In the genomic region with DNA sequence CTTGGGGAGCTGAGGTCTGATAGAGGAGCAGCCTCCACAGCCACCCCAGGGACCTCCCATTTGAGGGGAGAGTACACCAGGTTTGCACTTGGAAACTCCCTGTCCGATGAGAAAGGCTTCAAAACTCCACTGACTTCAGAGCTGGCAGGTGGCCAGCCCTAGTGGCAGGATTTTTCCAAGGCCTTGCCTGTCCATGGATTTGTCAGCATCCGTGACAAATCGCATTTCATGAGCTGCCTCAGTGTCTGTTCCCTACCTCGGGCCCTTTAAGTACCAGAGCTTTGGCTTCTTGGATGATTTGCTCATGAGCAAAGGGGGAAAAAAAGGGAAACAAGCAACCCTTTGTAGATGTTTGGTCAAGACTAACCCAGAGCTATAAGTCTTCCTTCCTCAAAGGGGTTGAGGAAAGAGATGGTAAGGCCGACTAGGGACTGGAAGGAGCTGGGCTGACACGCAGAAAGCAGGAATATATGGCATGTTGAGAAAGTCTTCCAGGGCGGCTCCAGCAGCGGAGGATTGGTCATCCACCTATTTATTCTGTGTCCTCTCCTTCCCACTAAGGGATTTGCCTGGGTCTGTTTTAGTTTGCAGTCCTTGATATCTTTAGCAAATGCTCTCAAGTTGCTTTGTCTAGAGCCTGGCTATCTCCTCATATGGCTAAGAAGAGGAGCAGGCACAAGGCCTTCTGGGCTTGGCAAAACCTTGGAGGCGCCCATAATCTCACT, we compare ENCODE assay signal across 8 cellular contexts. TPM values are rescaled to one million over a fixed set of nuclear protein-coding genes. Genes with fewer than 3 reads are reported as not detected.
A peak's percentile ranks its signal among the peaks of the same experiment; 100 is the strongest.
DNase-seq lines count a peak whose midpoint lies in the region; ATAC-seq and TF ChIP-seq lines count a peak whose summit lies in the region.

No MANE protein-coding gene starts in this region.

- peaks cover 0 to 23% (median 0%) of the 10 kb centered on the region in 7 donors for H3K27me3 ChIP-seq in spleen (replicated peaks in 1 of 7)

- no peak overlapping the region for H3K27ac Mint-ChIP-seq in activated CD4-positive, alpha-beta T cell treated with anti-CD3 and anti-CD28 coated beads, Interleukin-2, amount 10 ng/mL, durations not matched to agents 24 days and 14 days

- H3K27me3 Mint-ChIP-seq in activated CD4-positive, alpha-beta T cell treated with anti-CD3 and anti-CD28 coated beads, Interleukin-2, amount 10 ng/mL, durations not matched to agents 24 days and 14 days = peaks cover 25% of the 10 kb centered on the region

- H3K27ac ChIP-seq in spleen = peak overlapping the region in 7 of 8 donors; percentile 49 to 77 (median 62)

- H3K4me1 Mint-ChIP-seq in activated CD4-positive, alpha-beta T cell treated with anti-CD3 and anti-CD28 coated beads, Interleukin-2, amount 10 ng/mL, durations not matched to agents 24 days and 14 days = peaks cover 9% of the 10 kb centered on the region

- TF ChIP-seq CTCF in AG10803 (conservative IDR thresholded peaks at IDR 0.05; ENCODE audit: low read length) (peak; percentile 60), spleen (IDR thresholded peaks at IDR 0.05 in 8 of 11, conservative IDR thresholded peaks at IDR 0.05 in 3 of 11) (peak in 10 of 11 experiments; percentile 25 to 61 (median 48))

- H3K36me3 ChIP-seq in spleen = no peaks in the 10 kb centered on the region

- H3K4me3 Mint-ChIP-seq in activated CD4-positive, alpha-beta T cell treated with anti-CD3 and anti-CD28 coated beads, Interleukin-2, amount 10 ng/mL, durations not matched to agents 24 days and 14 days = no peak overlapping the region

- H3K4me1 ChIP-seq in spleen = peaks cover 14 to 60% (median 42%) of the 10 kb centered on the region in 6 donors

- H3K36me3 Mint-ChIP-seq in activated CD4-positive, alpha-beta T cell treated with anti-CD3 and anti-CD28 coated beads, Interleukin-2, amount 10 ng/mL, durations not matched to agents 24 days and 14 days (ENCODE audit: low read depth) = peaks cover 3% of the 10 kb centered on the region

- DNase-seq in AG10803 (ENCODE audit: low read depth) = peak; percentile 97
- DNase-seq in Kasumi-1 (lab: John Stamatoyannopoulos, UW) = peak; percentile 82 to 91
- DNase-seq in astrocyte of the hippocampus (ENCODE audit: low read depth, low spot score) = peak; percentile 98
- peak; percentile 77 for DNase-seq in inferior parietal cortex (ENCODE audit: extremely low spot score)
- DNase-seq in spleen = no peak
- DNase-seq in stimulated activated CD4-positive, alpha-beta T cell treated with anti-CD3 and anti-CD28 coated beads, Interleukin-4, amount 100 ng/mL, for 24 hours = no peak
- DNase-seq in activated CD4-positive, alpha-beta T cell treated with anti-CD3 and anti-CD28 coated beads, Interleukin-2, amount 10 ng/mL, durations not matched to agents 24 days and 14 days = no peak

- ATAC-seq in HG03139 (IDR thresholded peaks at IDR 0.05; ENCODE audit: unreplicated experiment) = no peak

- intact Hi-C loops in spleen (cut with DNase I; ENCODE audit: low total_unique reads) = no loop called here
- intact Hi-C loops in activated CD4-positive, alpha-beta T cell treated with anti-CD3 and anti-CD28 coated beads, Interleukin-2, amount 10 ng/mL, durations not matched to agents 24 days and 14 days (cut with micrococcal nuclease) = no loop called here

- no peaks in the 10 kb centered on the region for H3K9me3 Mint-ChIP-seq in activated CD4-positive, alpha-beta T cell treated with anti-CD3 and anti-CD28 coated beads, Interleukin-2, amount 10 ng/mL, durations not matched to agents 24 days and 14 days

- 38 to 51% (median 42%) methylated on average over 9 of the region's 9 CpGs for WGBS in spleen, 5 donors

- TF ChIP-seq POLR2A in spleen (IDR thresholded peaks at IDR 0.05) = no peak

- H3K9me3 ChIP-seq in spleen = no peaks in the 10 kb centered on the region

- H3K4me3 ChIP-seq in AG10803 (ENCODE audit: low read length) (no peak overlapping the region), spleen (no peak overlapping the region)

RNA-seq across cellular contexts. Expression of a gene that starts 2.7 kb away (rescaled TPM):
- total RNA-seq in spleen = 100 to 1,000 TPM in 6 of 7 donors, 10 to 100 TPM in 1; 69.7 to 395 (median 178) TPM
- 10 to 100 TPM; 14.4 to 63.5 (median 15.0) TPM for polyA plus RNA-seq in spleen
- total RNA-seq in activated CD4-positive, alpha-beta T cell treated with anti-CD3 and anti-CD28 coated beads, Interleukin-2, amount 10 ng/mL, durations not matched to agents 24 days and 14 days = 6.2 and 6.3 TPM in 2 replicates

RNA-seq across cellular contexts. Expression of a gene that starts 37.0 kb away (rescaled TPM):
- 1 to 10 TPM in 2 of 7 donors, under 1 TPM in 1, not detected in 4; 0.60 to 1.8 (median 1.3) TPM for total RNA-seq in spleen
- polyA plus RNA-seq in spleen = under 1 TPM; 0.08 to 0.38 (median 0.24) TPM
- total RNA-seq in activated CD4-positive, alpha-beta T cell treated with anti-CD3 and anti-CD28 coated beads, Interleukin-2, amount 10 ng/mL, durations not matched to agents 24 days and 14 days = not detected in 2 replicates

Comparison
In these comparisons a context has a peak if more than half of its experiments do, and no peak if none do; other contexts are left out.
1. DNase-seq: peak in AG10803 (single experiment), Kasumi-1 (2 of 2), astrocyte of the hippocampus (single experiment) and inferior parietal cortex (single experiment); none in spleen (single experiment), stimulated activated CD4-positive, alpha-beta T cell treated with anti-CD3 and anti-CD28 coated beads, Interleukin-4, amount 100 ng/mL, for 24 hours (single experiment) and activated CD4-positive, alpha-beta T cell treated with anti-CD3 and anti-CD28 coated beads, Interleukin-2, amount 10 ng/mL, durations not matched to agents 24 days and 14 days (single experiment).